Comparison of ENCODE assay signal across 1 cellular context in the genomic region with DNA sequence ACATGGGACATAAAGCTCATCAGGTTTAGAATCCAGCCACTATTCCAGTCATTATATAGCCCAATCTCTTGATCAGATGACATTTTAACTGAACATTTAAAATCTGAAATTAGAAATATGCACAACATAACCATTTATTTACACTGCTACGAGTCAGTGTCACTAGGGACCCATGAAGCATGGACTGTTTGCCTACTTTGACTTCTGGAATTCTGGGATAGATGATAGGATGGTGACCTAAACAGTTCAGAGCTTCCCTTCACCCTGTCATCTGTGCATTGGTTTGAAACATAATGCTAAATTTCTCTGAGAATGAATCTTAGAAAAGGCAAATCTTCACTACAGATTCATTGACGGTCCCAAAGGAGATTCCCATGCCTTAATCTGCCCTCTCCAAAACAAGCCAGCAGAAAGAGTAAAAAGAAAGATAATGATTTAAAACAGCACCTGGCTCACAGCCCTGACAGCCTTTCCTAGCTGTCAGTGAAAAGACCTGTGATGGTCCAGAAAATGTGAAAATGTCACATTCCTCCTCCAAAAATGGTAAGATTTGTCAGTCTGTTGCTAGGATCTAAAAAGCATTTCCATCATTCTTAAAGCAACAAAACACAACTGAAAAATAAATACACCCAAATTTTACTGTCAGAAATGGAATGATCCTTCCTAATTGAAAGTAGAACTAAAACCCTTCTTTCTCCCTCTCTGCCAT.
TF ChIP-seq lines count a peak whose summit lies in the region.

No MANE protein-coding gene starts in this region.

TF ChIP-seq in neural cell, 6 proteins besides CTCF, POLR2A, EP300 and RAD21 (continued from another document):
- TF ChIP-seq, protein P1, sequence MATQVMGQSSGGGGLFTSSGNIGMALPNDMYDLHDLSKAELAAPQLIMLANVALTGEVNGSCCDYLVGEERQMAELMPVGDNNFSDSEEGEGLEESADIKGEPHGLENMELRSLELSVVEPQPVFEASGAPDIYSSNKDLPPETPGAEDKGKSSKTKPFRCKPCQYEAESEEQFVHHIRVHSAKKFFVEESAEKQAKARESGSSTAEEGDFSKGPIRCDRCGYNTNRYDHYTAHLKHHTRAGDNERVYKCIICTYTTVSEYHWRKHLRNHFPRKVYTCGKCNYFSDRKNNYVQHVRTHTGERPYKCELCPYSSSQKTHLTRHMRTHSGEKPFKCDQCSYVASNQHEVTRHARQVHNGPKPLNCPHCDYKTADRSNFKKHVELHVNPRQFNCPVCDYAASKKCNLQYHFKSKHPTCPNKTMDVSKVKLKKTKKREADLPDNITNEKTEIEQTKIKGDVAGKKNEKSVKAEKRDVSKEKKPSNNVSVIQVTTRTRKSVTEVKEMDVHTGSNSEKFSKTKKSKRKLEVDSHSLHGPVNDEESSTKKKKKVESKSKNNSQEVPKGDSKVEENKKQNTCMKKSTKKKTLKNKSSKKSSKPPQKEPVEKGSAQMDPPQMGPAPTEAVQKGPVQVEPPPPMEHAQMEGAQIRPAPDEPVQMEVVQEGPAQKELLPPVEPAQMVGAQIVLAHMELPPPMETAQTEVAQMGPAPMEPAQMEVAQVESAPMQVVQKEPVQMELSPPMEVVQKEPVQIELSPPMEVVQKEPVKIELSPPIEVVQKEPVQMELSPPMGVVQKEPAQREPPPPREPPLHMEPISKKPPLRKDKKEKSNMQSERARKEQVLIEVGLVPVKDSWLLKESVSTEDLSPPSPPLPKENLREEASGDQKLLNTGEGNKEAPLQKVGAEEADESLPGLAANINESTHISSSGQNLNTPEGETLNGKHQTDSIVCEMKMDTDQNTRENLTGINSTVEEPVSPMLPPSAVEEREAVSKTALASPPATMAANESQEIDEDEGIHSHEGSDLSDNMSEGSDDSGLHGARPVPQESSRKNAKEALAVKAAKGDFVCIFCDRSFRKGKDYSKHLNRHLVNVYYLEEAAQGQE (IDR thresholded peaks at IDR 0.05; ENCODE audit: borderline replicate concordance): peak; percentile 39
- TF ChIP-seq SMC3 (conservative IDR thresholded peaks at IDR 0.05; ENCODE audit: poor library complexity) (no peak), MXI1 (conservative IDR thresholded peaks at IDR 0.05; ENCODE audit: poor library complexity, severe bottlenecking) (no peak), POLR2AphosphoS5 (IDR thresholded peaks at IDR 0.05) (peak; percentile 7)
